8 cellular contexts compared by ENCODE assay signal in the genomic region with DNA sequence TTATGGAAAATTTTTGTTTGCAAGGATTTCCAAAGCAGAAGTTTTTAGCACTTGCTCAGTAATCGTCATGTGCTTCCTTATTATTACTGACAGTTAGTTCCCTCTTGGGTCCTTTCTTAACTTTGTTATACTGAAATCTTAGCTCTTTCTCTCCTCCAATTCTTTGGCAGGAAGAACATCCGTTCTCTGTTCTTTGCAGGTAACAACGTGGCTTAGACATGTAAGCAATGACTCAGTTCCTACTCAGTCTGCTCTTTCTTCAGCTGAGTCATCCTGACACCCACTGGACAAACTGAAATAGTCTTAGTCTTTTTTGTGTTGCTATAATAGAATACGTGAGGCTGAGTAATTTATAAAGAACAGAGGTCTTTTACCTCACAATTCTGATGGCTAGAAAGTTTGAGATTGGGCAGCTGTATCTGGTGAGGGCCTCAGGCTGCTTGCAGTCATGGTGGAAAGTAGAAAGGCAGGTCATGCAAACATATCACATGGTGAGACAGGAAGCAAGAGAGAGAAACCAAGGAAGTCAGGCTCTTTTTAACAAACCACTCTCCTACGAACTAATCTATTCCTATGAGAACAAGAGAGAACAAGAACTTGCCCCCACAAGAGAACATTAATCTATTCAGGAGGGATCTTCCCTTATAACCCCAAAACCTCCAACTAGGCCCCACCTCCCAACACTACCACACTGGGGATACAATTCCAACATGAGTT. TPM values are rescaled to one million over a fixed set of nuclear protein-coding genes. Genes with fewer than 3 reads are reported as not detected.
DNase-seq lines count a peak whose midpoint lies in the region; ATAC-seq, FAIRE-seq and TF ChIP-seq lines count a peak whose summit lies in the region.

No MANE protein-coding gene starts in this region.

- H3K9me3 Mint-ChIP-seq in activated naive CD8-positive, alpha-beta T cell treated with anti-CD3 and anti-CD28 coated beads, Interleukin-2, amount 50 U/mL, for 24 hours = peaks cover 29% of the 10 kb centered on the region

- 35% methylated on average over 5 of the region's 5 CpGs for WGBS in right lobe of liver (ENCODE audit: insufficient coverage, low coverage, low lambda C conversion rate, missing lambda C conversion rate)

- ATAC-seq in HG02970 (IDR thresholded peaks at IDR 0.05; ENCODE audit: low FRiP score, unreplicated experiment) (peak; percentile 97), right lobe of liver (peak; percentile 50 to 89 (median 62))
- peak; percentile 85 for ATAC-seq in activated naive CD8-positive, alpha-beta T cell treated with anti-CD3 and anti-CD28 coated beads, Interleukin-2, amount 50 U/mL, for 24 hours

- DNase-seq in activated CD4-positive, CD25-positive, alpha-beta regulatory T cell treated with anti-CD3 and anti-CD28 coated beads, Interleukin-2, amount 50 U/mL, for 16 hours (ENCODE audit: low read depth, low spot score) = peak; percentile 11
- no peak for DNase-seq in activated CD4-positive, CD25-positive, alpha-beta regulatory T cell treated with anti-CD3 and anti-CD28 coated beads, Interleukin-2, amount 50 U/mL, for 72 hours
- DNase-seq in OCI-LY7 (ENCODE audit: low spot score) = peak; percentile 41
- DNase-seq in activated naive CD8-positive, alpha-beta T cell treated with anti-CD3 and anti-CD28 coated beads, Interleukin-2, amount 50 U/mL, for 24 hours = peak; percentile 36
- no peak for DNase-seq in right lobe of liver
- peak; percentile 88 for DNase-seq in urothelium cell line (ENCODE audit: low spot score)
- no peak for DNase-seq in cardiac septum (ENCODE audit: low spot score)

- H3K79me2 ChIP-seq in OCI-LY7 (ENCODE audit: insufficient read depth, low read depth, low read length) = no peaks in the 10 kb centered on the region

- H4K20me1 ChIP-seq in OCI-LY7 (ENCODE audit: insufficient read depth, low read length) = no peaks in the 10 kb centered on the region

- H3K9me2 ChIP-seq in OCI-LY7 (ENCODE audit: insufficient read depth, low read length) = no peaks in the 10 kb centered on the region

- peaks cover 44% of the 10 kb centered on the region for H3K36me3 Mint-ChIP-seq in activated naive CD8-positive, alpha-beta T cell treated with anti-CD3 and anti-CD28 coated beads, Interleukin-2, amount 50 U/mL, for 24 hours (ENCODE audit: low read depth)

- H3K36me3 ChIP-seq in OCI-LY7 (ENCODE audit: insufficient read depth, low read length) (no peaks in the 10 kb centered on the region), right lobe of liver (no peaks in the 10 kb centered on the region)

- no peaks in the 10 kb centered on the region for H3K27me3 Mint-ChIP-seq in activated naive CD8-positive, alpha-beta T cell treated with anti-CD3 and anti-CD28 coated beads, Interleukin-2, amount 50 U/mL, for 24 hours

- no peaks in the 10 kb centered on the region for H3K9me3 ChIP-seq in OCI-LY7 (ENCODE audit: low read length)
- H3K9me3 ChIP-seq in right lobe of liver = no peaks in the 10 kb centered on the region

- peaks cover 68% of the 10 kb centered on the region for H3K4me1 Mint-ChIP-seq in activated naive CD8-positive, alpha-beta T cell treated with anti-CD3 and anti-CD28 coated beads, Interleukin-2, amount 50 U/mL, for 24 hours

- H2AFZ ChIP-seq in OCI-LY7 (ENCODE audit: low read length) = peak overlapping the region; percentile 98

- H3K27ac ChIP-seq in OCI-LY7 (ENCODE audit: low read depth, low read length, poor library complexity, severe bottlenecking) (no peak overlapping the region), right lobe of liver (peak overlapping the region in 2 of 3 donors; percentile 15)

- no peaks in the 10 kb centered on the region for H3K27me3 ChIP-seq in right lobe of liver

- POLR2A ChIA-PET in OCI-LY7 (lab: Charles Lee) = no interaction called here

- H3K4me3 Mint-ChIP-seq in activated naive CD8-positive, alpha-beta T cell treated with anti-CD3 and anti-CD28 coated beads, Interleukin-2, amount 50 U/mL, for 24 hours = peak overlapping the region; percentile 52

- CTCF ChIA-PET in OCI-LY7 (lab: Charles Lee; ENCODE audit: unreplicated experiment) = no interaction called here

- BruUV-seq in OCI-LY7 (replicated peaks; lab: Mats Ljungman, UMichigan) = no TSS peak

- FAIRE-seq in urothelium cell line (lab: Jason Lieb, UNC) = peak; percentile 82

- H3K4me2 ChIP-seq in OCI-LY7 (ENCODE audit: low read length) = peak overlapping the region; percentile 17; the same call in 1 of the 2 replicates

- intact Hi-C loops in OCI-LY7 (cut with micrococcal nuclease; ENCODE audit: unreplicated experiment) = no loop called here
- intact Hi-C loops in right lobe of liver (cut with DNase I) = no loop called here
- intact Hi-C loops in cardiac septum (cut with DNase I) = no loop called here

- H3K4me3 ChIP-seq in OCI-LY7 (ENCODE audit: low read depth, low read length, poor library complexity, severe bottlenecking) (no peak overlapping the region), right lobe of liver (no peak overlapping the region)

- TF ChIP-seq CTCF in OCI-LY7 (conservative IDR thresholded peaks at IDR 0.05; ENCODE audit: low read length) = peak; percentile 27; the same call in 1 of the 2 replicates
- no peak for TF ChIP-seq CTCF in right lobe of liver (IDR thresholded peaks at IDR 0.05)

- H3K4me1 ChIP-seq in OCI-LY7 (ENCODE audit: insufficient read depth, low read length, poor library complexity, severe bottlenecking) (peaks cover 13% of the 10 kb centered on the region), right lobe of liver (peaks cover 0 to 4% (median 0%) of the 10 kb centered on the region in 4 donors)

- peak overlapping the region; percentile 97 for H3K27ac Mint-ChIP-seq in activated naive CD8-positive, alpha-beta T cell treated with anti-CD3 and anti-CD28 coated beads, Interleukin-2, amount 50 U/mL, for 24 hours

- TF ChIP-seq POLR2A in right lobe of liver (IDR thresholded peaks at IDR 0.05) = no peak

RNA-seq across cellular contexts. Expression of a gene that starts 49.2 kb away (rescaled TPM):
- total RNA-seq in OCI-LY7 (2014; rRNA removed; shearing (Covaris generic)) = 9.5 and 9.7 TPM in 2 replicates
- total RNA-seq in OCI-LY7 (2022) = 21.9 and 24.1 TPM in 2 replicates
- 1 to 10 TPM in 1 of 6 experiments, under 1 TPM in 4, not detected in 1; 0.09 to 1.2 (median 0.37) TPM for total RNA-seq in right lobe of liver
- total RNA-seq in cardiac septum = 0.65 TPM

Comparison
In these comparisons a context has a peak if more than half of its experiments do, and no peak if none do; other contexts are left out.
1. DNase-seq: peak in activated CD4-positive, CD25-positive, alpha-beta regulatory T cell treated with anti-CD3 and anti-CD28 coated beads, Interleukin-2, amount 50 U/mL, for 16 hours (single experiment), OCI-LY7 (single experiment), activated naive CD8-positive, alpha-beta T cell treated with anti-CD3 and anti-CD28 coated beads, Interleukin-2, amount 50 U/mL, for 24 hours (single experiment) and urothelium cell line (single experiment); none in activated CD4-positive, CD25-positive, alpha-beta regulatory T cell treated with anti-CD3 and anti-CD28 coated beads, Interleukin-2, amount 50 U/mL, for 72 hours (single experiment), right lobe of liver (0 of 3) and cardiac septum (single experiment).
2. Peak in every context shown above with its lines, with median percentiles within 50 percentile points of each other: ATAC-seq.